1 cellular context compared by ENCODE assay signal in the genomic region with DNA sequence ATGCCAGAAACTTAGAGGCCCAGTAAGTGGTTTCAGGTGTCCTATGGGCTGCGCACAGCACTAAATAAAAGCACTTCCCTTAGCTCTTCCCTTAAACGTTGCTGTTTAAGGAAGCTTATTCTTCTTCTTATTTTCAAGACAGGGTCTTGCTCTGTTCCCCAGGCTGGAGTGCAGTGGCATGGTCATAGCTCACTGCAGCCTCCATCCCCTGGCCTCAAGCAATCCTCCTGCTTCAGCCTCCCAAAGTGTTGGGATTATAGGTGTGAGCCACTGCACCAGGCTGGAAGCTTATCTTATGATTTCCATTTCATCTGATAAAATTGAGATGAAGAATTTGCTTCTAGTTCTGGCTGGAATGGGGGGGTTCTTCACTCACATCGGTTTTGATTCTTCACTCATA.
TF ChIP-seq lines count a peak whose summit lies in the region.

No MANE protein-coding gene starts in this region.

TF ChIP-seq in IMR-90, 13 proteins besides CTCF, POLR2A, EP300 and RAD21:
- TF ChIP-seq MXI1 (IDR thresholded peaks at IDR 0.05; ENCODE audit: borderline replicate concordance, low read depth, low read length) (no peak), FOS (IDR thresholded peaks at IDR 0.05; ENCODE audit: low read depth, low read length) (no peak), MAZ (IDR thresholded peaks at IDR 0.05; ENCODE audit: borderline replicate concordance, low read depth, low read length) (no peak), CEBPB (IDR thresholded peaks at IDR 0.05; ENCODE audit: low read depth, low read length) (no peak), MAFK (IDR thresholded peaks at IDR 0.05; ENCODE audit: low read depth, low read length) (no peak), RCOR1 (IDR thresholded peaks at IDR 0.05; ENCODE audit: insufficient replicate concordance, low read length) (no peak), RFX5 (IDR thresholded peaks at IDR 0.05; ENCODE audit: low read depth, low read length) (no peak), CHD1 (IDR thresholded peaks at IDR 0.05; ENCODE audit: low read depth, low read length) (no peak), SMC3 (IDR thresholded peaks at IDR 0.05; ENCODE audit: low read depth, low read length) (no peak), BHLHE40 (IDR thresholded peaks at IDR 0.05; ENCODE audit: low read depth, low read length) (no peak), NFE2L2 (IDR thresholded peaks at IDR 0.05; ENCODE audit: low read depth, low read length) (no peak)
- TF ChIP-seq, protein P1, sequence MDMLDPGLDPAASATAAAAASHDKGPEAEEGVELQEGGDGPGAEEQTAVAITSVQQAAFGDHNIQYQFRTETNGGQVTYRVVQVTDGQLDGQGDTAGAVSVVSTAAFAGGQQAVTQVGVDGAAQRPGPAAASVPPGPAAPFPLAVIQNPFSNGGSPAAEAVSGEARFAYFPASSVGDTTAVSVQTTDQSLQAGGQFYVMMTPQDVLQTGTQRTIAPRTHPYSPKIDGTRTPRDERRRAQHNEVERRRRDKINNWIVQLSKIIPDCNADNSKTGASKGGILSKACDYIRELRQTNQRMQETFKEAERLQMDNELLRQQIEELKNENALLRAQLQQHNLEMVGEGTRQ (IDR thresholded peaks at IDR 0.05; ENCODE audit: low read depth, low read length) = no peak
- TF ChIP-seq, protein P2, sequence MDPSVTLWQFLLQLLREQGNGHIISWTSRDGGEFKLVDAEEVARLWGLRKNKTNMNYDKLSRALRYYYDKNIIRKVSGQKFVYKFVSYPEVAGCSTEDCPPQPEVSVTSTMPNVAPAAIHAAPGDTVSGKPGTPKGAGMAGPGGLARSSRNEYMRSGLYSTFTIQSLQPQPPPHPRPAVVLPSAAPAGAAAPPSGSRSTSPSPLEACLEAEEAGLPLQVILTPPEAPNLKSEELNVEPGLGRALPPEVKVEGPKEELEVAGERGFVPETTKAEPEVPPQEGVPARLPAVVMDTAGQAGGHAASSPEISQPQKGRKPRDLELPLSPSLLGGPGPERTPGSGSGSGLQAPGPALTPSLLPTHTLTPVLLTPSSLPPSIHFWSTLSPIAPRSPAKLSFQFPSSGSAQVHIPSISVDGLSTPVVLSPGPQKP (IDR thresholded peaks at IDR 0.05; ENCODE audit: borderline replicate concordance, low read depth, low read length) = no peak
